Comparison of ENCODE assay signal across 8 cellular contexts in the genomic region with DNA sequence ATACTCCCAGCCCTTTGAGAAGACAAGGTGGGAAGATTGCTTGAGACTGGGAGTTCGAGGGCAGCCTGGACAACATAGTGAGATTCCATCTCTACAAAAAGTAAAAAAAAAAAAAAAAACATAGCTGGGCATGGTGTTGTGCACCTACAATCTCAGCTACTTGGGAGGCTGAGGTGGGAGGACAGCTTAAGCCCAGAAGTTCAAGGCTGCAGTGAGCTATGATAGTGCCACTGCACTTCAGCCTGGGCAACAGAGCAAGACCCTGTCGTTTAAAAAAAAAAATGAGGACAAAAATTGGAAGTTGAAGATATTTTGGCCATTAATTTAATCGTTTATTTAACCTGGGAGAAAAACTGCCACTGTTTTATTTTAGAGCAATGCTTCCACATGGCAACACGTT. TPM values are rescaled to one million over a fixed set of nuclear protein-coding genes. Genes with fewer than 3 reads are reported as not detected.
A peak's percentile ranks its signal among the peaks of the same experiment; 100 is the strongest.
DNase-seq lines count a peak whose midpoint lies in the region; ATAC-seq and TF ChIP-seq lines count a peak whose summit lies in the region.

No MANE protein-coding gene starts in this region.

- H3K4me1 ChIP-seq in right atrium auricular region (peaks cover 0 to 24% of the 10 kb centered on the region in 2 donors), testis (peaks cover 9% of the 10 kb centered on the region)

- H3K4me3 Mint-ChIP-seq in brain: peak overlapping the region; percentile 88 to 97 (median 90)
- peak overlapping the region; percentile 89 for H3K4me3 Mint-ChIP-seq in memory B cell

- TF ChIP-seq CTCF in right atrium auricular region (IDR thresholded peaks at IDR 0.05): no peak
- TF ChIP-seq CTCF in brain (conservative IDR thresholded peaks at IDR 0.05): no peak
- no peak for TF ChIP-seq CTCF in GM13976 (IDR thresholded peaks at IDR 0.05; ENCODE audit: borderline replicate concordance, control extremely low read depth, extremely low read depth, insufficient read depth, missing control alignments)
- no peak for TF ChIP-seq CTCF in testis (IDR thresholded peaks at IDR 0.05)

- ATAC-seq in left cardiac atrium: no peak
- ATAC-seq in memory B cell (ENCODE audit: low read depth): no peak
- no peak for ATAC-seq in GM21529 (IDR thresholded peaks at IDR 0.05; ENCODE audit: unreplicated experiment)

- no peaks in the 10 kb centered on the region for H3K27me3 ChIP-seq in right atrium auricular region
- no peaks in the 10 kb centered on the region for H3K27me3 ChIP-seq in testis

- DNase-seq in right atrium auricular region (ENCODE audit: low spot score) (no peak), left cardiac atrium (no peak), memory B cell (ENCODE audit: low spot score in 2 of 2) (no peak), GM13976 (ENCODE audit: low spot score) (no peak), testis (no peak)
- no peak for DNase-seq in central memory CD4-positive, alpha-beta T cell

- H3K36me3 ChIP-seq in right atrium auricular region: no peaks in the 10 kb centered on the region
- H3K36me3 ChIP-seq in testis (ENCODE audit: low read depth, missing control alignments): no peaks in the 10 kb centered on the region

- 44 to 53% methylated on average over 4 of the region's 4 CpGs for WGBS in testis, 2 donors

- H3K4me3 ChIP-seq in right atrium auricular region: peak overlapping the region; percentile 81
- H3K4me3 ChIP-seq in testis: peak overlapping the region in 1 of 2 donors; percentile 92

- H3K27ac Mint-ChIP-seq in brain: peak overlapping the region in 2 of 5 experiments; percentile 53 to 81
- no peak overlapping the region for H3K27ac Mint-ChIP-seq in memory B cell

- H3K27ac ChIP-seq in right atrium auricular region (no peak overlapping the region), testis (no peak overlapping the region)

- H3K9me3 Mint-ChIP-seq in brain (peaks cover 2 to 27% (median 11%) of the 10 kb centered on the region in 5 experiments), memory B cell (no peaks in the 10 kb centered on the region)

- in situ Hi-C loops in GM13976 (cut with MboI; ENCODE audit: low sequenced_read_pairs, unreplicated experiment): no loop called here

- H3K27me3 Mint-ChIP-seq in brain: peaks cover 9% of the 10 kb centered on the region
- H3K27me3 Mint-ChIP-seq in memory B cell: peaks cover 2% of the 10 kb centered on the region

- TF ChIP-seq POLR2A in testis (IDR thresholded peaks at IDR 0.05): no peak

- H3K4me1 Mint-ChIP-seq in brain (peaks cover 34% of the 10 kb centered on the region), memory B cell (peaks cover 28% of the 10 kb centered on the region)

- no peaks in the 10 kb centered on the region for H3K9me3 ChIP-seq in right atrium auricular region
- H3K9me3 ChIP-seq in testis: no peaks in the 10 kb centered on the region

- H3K36me3 Mint-ChIP-seq in brain (peaks cover 23% of the 10 kb centered on the region), memory B cell (peaks cover 9% of the 10 kb centered on the region)

- intact Hi-C loops in left cardiac atrium (cut with DNase I) (no loop called here), testis (cut with DNase I; ENCODE audit: low total_unique reads) (no loop called here)

RNA-seq across cellular contexts. Expression of a gene that starts 1.1 kb away (rescaled TPM):
- total RNA-seq in right atrium auricular region: 10 to 100 TPM in 1 of 2 donors, 1 to 10 TPM in 1; 8.6 to 12.2 TPM
- 10 to 100 TPM in 1 of 2 donors, 1 to 10 TPM in 1; 8.5 to 13.5 TPM for total RNA-seq in left cardiac atrium
- 8.1 TPM for polyA plus RNA-seq in brain (ENCODE audit: insufficient read depth, low read depth, low replicate concordance)
- 10 to 100 TPM; 38.8 to 41.4 TPM for total RNA-seq in testis
- polyA plus RNA-seq in testis (ENCODE audit: insufficient read depth, low read depth, low replicate concordance): 16.6 TPM

RNA-seq across cellular contexts. Expression of a gene that starts 20.8 kb away (rescaled TPM):
- total RNA-seq in right atrium auricular region (10 to 100 TPM; 25.5 to 45.9 TPM), left cardiac atrium (10 to 100 TPM; 22.1 to 52.8 TPM), testis (10 to 100 TPM; 28.4 to 44.2 TPM)
- polyA plus RNA-seq in brain (ENCODE audit: insufficient read depth, low read depth, low replicate concordance) (14.1 TPM), testis (ENCODE audit: insufficient read depth, low read depth, low replicate concordance) (47.0 TPM)
